In the genomic region with DNA sequence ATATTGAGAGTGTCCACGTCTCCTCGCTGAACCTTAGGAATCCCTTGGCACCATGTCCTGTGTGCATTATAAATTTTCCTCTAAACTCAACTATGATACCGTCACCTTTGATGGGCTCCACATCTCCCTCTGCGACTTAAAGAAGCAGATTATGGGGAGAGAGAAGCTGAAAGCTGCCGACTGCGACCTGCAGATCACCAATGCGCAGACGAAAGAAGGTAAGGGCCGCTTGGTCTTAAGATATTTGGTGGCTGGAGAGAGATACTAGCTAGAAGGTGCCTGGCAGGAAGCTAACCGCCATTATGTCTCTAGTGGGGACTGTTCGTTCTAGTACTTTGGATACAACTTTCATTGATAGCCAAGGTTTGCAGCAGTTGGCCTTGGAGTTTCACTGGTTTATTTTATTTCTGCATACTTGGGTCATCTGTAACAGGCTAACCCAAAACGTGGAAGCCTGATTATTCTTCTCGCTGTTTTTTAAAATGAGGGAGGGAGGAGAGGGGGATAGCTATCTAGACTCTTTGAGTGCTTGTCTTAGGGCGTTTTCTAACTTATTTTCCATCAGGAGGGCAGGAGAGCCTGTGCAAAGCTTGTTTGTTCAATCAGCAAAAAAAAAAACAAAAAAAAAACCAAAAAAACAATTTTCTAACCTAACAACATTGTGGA, we compare ENCODE assay signal across 8 cellular contexts. TPM values are rescaled to one million over a fixed set of nuclear protein-coding genes. Genes with fewer than 3 reads are reported as not detected.
A peak's percentile ranks its signal among the peaks of the same experiment; 100 is the strongest.
DNase-seq lines count a peak whose midpoint lies in the region; ATAC-seq and TF ChIP-seq lines count a peak whose summit lies in the region.

No MANE protein-coding gene starts in this region.

- POLR2A ChIA-PET in activated CD4-positive, alpha-beta memory T cell treated with anti-CD3 and anti-CD28 coated beads for 36 hours (lab: Charles Lee) = interaction anchor here (0.9 to 2.4 kb wide), 4 partner anchors 129 to 475 kb away, joined by 3 to 7 read pairs (median 4); no protein-coding TSS in a partner anchor

- H3F3A ChIP-seq in DOHH2 (ENCODE audit: control insufficient read depth, insufficient read depth) = no peaks in the 10 kb centered on the region

- H3K27ac ChIP-seq in DOHH2 (ENCODE audit: low read depth, low read length) (peak overlapping the region; percentile 81), KMS-11 (peak overlapping the region; percentile 99), gastroesophageal sphincter (peak overlapping the region; percentile 96 to 100 (median 99)), prostate gland (peak overlapping the region; percentile 99)

- no peak overlapping the region for H2AFZ ChIP-seq in KMS-11 (ENCODE audit: low read depth)

- peaks cover 44% of the 10 kb centered on the region for H3K4me1 ChIP-seq in DOHH2 (ENCODE audit: control insufficient read depth, low read length)
- peaks cover 36% of the 10 kb centered on the region for H3K4me1 ChIP-seq in KMS-11 (ENCODE audit: low read depth, poor library complexity, severe bottlenecking)
- H3K4me1 ChIP-seq in gastroesophageal sphincter = peaks cover 4 to 49% (median 14%) of the 10 kb centered on the region in 3 donors
- no peaks in the 10 kb centered on the region for H3K4me1 ChIP-seq in prostate gland (replicated peaks)

- TF ChIP-seq CTCF in DOHH2 (IDR thresholded peaks at IDR 0.05; ENCODE audit: low read depth, low read length, poor library complexity, severe bottlenecking) (no peak), KMS-11 (conservative IDR thresholded peaks at IDR 0.05; ENCODE audit: low read depth, low read length) (no peak), gastroesophageal sphincter (IDR thresholded peaks at IDR 0.05) (no peak), prostate gland (IDR thresholded peaks at IDR 0.05) (no peak)

- H3K4me1 Mint-ChIP-seq in activated CD4-positive, alpha-beta memory T cell treated with anti-CD3 and anti-CD28 coated beads for 36 hours (ENCODE audit: low read depth) = peaks cover 30% of the 10 kb centered on the region

- TF ChIP-seq EP300 in gastroesophageal sphincter (IDR thresholded peaks at IDR 0.05) = no peak

- H3K4me3 Mint-ChIP-seq in activated CD4-positive, alpha-beta memory T cell treated with anti-CD3 and anti-CD28 coated beads for 36 hours = peak overlapping the region; percentile 99

- TF ChIP-seq POLR2A in gastroesophageal sphincter (IDR thresholded peaks at IDR 0.05) = no peak
- TF ChIP-seq POLR2A in prostate gland (IDR thresholded peaks at IDR 0.05) = no peak

- no peaks in the 10 kb centered on the region for H3K9me2 ChIP-seq in DOHH2 (replicated peaks; ENCODE audit: control insufficient read depth, low read length)

- intact Hi-C loops in activated CD4-positive, alpha-beta memory T cell treated with anti-CD3 and anti-CD28 coated beads for 36 hours (cut with micrococcal nuclease) = loop anchor here (1.0 to 10.0 kb wide), 6 partner anchors 22 to 698 kb away; partner anchors contain the start of genes ARHGAP17 and LCMT1
- intact Hi-C loops in prostate gland (cut with DNase I) = no loop called here

- H3K27ac Mint-ChIP-seq in activated CD4-positive, alpha-beta memory T cell treated with anti-CD3 and anti-CD28 coated beads for 36 hours = peak overlapping the region; percentile 90

- peak overlapping the region; percentile 100 for H3K9ac ChIP-seq in KMS-11

- peak overlapping the region; percentile 75 for H3K4me3 ChIP-seq in DOHH2 (ENCODE audit: low read length)
- no peak overlapping the region for H3K4me3 ChIP-seq in KMS-11 (IDR thresholded peaks at IDR 0.05; ENCODE audit: insufficient read depth, low read depth, low read length)
- peak overlapping the region; percentile 71 to 89 for H3K4me3 ChIP-seq in gastroesophageal sphincter
- H3K4me3 ChIP-seq in prostate gland = peak overlapping the region; percentile 88 to 98

- H3K9me3 Mint-ChIP-seq in activated CD4-positive, alpha-beta memory T cell treated with anti-CD3 and anti-CD28 coated beads for 36 hours = no peaks in the 10 kb centered on the region

- 0% methylated on average over 13 to 14 of the region's 14 CpGs for WGBS in gastroesophageal sphincter (ENCODE audit: low coverage in 1 of 2), 2 donors
- 0% methylated on average over 14 of the region's 14 CpGs for WGBS in prostate gland

- H3K79me2 ChIP-seq in DOHH2 (ENCODE audit: control insufficient read depth, low read length) (peaks cover 63% of the 10 kb centered on the region), KMS-11 (ENCODE audit: insufficient read depth, low read depth) (peaks cover 63% of the 10 kb centered on the region)

- peak overlapping the region; percentile 92 for H3K4me2 ChIP-seq in DOHH2 (ENCODE audit: low read length)
- H3K4me2 ChIP-seq in KMS-11 = peak overlapping the region; percentile 88

- H3K27me3 ChIP-seq in DOHH2 (ENCODE audit: control insufficient read depth, low read length) (no peaks in the 10 kb centered on the region), KMS-11 (ENCODE audit: insufficient read depth, low read depth) (no peaks in the 10 kb centered on the region), gastroesophageal sphincter (no peaks in the 10 kb centered on the region), prostate gland (replicated peaks; ENCODE audit: insufficient read depth) (no peaks in the 10 kb centered on the region)

- ATAC-seq in gastroesophageal sphincter = no peak
- ATAC-seq in HG02852 (IDR thresholded peaks at IDR 0.05; ENCODE audit: unreplicated experiment) = no peak
- ATAC-seq in GM18511 (IDR thresholded peaks at IDR 0.05; ENCODE audit: unreplicated experiment) = no peak

- H3K36me3 ChIP-seq in DOHH2 (ENCODE audit: control insufficient read depth, low read length) = peaks cover 59% of the 10 kb centered on the region
- no peaks in the 10 kb centered on the region for H3K36me3 ChIP-seq in KMS-11 (ENCODE audit: insufficient read depth)
- no peaks in the 10 kb centered on the region for H3K36me3 ChIP-seq in gastroesophageal sphincter
- no peaks in the 10 kb centered on the region for H3K36me3 ChIP-seq in prostate gland

- peaks cover 40% of the 10 kb centered on the region for H3K36me3 Mint-ChIP-seq in activated CD4-positive, alpha-beta memory T cell treated with anti-CD3 and anti-CD28 coated beads for 36 hours

- peak; percentile 34 for DNase-seq in activated CD4-positive, alpha-beta memory T cell treated with anti-CD3 and anti-CD28 coated beads for 36 hours
- DNase-seq in prostate gland (ENCODE audit: low spot score) (peak; percentile 20), GOT3 (lab: John Stamatoyannopoulos, UW) (no peak)

- H3K9me3 ChIP-seq in DOHH2 (ENCODE audit: control insufficient read depth, insufficient read depth, low read length) (no peaks in the 10 kb centered on the region), gastroesophageal sphincter (no peaks in the 10 kb centered on the region), prostate gland (no peaks in the 10 kb centered on the region)

- CTCF ChIA-PET in activated CD4-positive, alpha-beta memory T cell treated with anti-CD3 and anti-CD28 coated beads for 36 hours (lab: Charles Lee) = interaction anchor here (2.1 kb wide), 1 partner anchor 26 kb away, joined by 7 read pairs; no protein-coding TSS in a partner anchor

- H4K20me1 ChIP-seq in DOHH2 (ENCODE audit: control insufficient read depth, insufficient read depth, low read depth, low read length) (peaks cover 41% of the 10 kb centered on the region), KMS-11 (ENCODE audit: insufficient read depth) (peaks cover 36% of the 10 kb centered on the region)

- H3K27me3 Mint-ChIP-seq in activated CD4-positive, alpha-beta memory T cell treated with anti-CD3 and anti-CD28 coated beads for 36 hours = no peaks in the 10 kb centered on the region

RNA-seq across cellular contexts. Expression of gene RBBP6, which starts 1.3 kb away (rescaled TPM):
- 10 to 100 TPM; 74.6 to 76.1 TPM for total RNA-seq in activated CD4-positive, alpha-beta memory T cell treated with anti-CD3 and anti-CD28 coated beads for 36 hours
- 100 to 1,000 TPM in 1 of 4 donors, 10 to 100 TPM in 3; 46.0 to 134 (median 66.1) TPM for total RNA-seq in gastroesophageal sphincter
- total RNA-seq in prostate gland = 10 to 100 TPM; 83.2 to 92.7 TPM
